In genomic region chr10:102152545-102152890, GRCh38 we compare ENCODE assay signal across 8 cellular contexts. TPM values are rescaled to one million over a fixed set of nuclear protein-coding genes. Genes with fewer than 3 reads are reported as not detected.
DNase-seq lines count a peak whose midpoint lies in the region; ATAC-seq and TF ChIP-seq lines count a peak whose summit lies in the region.

No MANE protein-coding gene starts in this region.

- H4K20me1 ChIP-seq in Karpas-422 (ENCODE audit: insufficient read depth, low read depth, low read length) = no peaks in the 10 kb centered on the region

- H3K9me2 ChIP-seq in Karpas-422 (replicated peaks; ENCODE audit: insufficient read depth, low read length) = no peaks in the 10 kb centered on the region

- H3K4me3 ChIP-seq in BJ (ENCODE audit: low read depth, low read length) (peak overlapping the region; percentile 77), Karpas-422 (ENCODE audit: low read length) (peak overlapping the region; percentile 94)

- DNase-seq in BJ (ENCODE audit: low read depth) = no peak
- peak; percentile 54 for DNase-seq in Karpas-422
- DNase-seq in activated naive CD8-positive, alpha-beta T cell treated with anti-CD3 and anti-CD28 coated beads for 36 hours = peak; percentile 49
- peak; percentile 44 for DNase-seq in iris pigment epithelial cell (ENCODE audit: low read depth)
- DNase-seq in stimulated activated CD4-positive, alpha-beta T cell treated with anti-CD3 and anti-CD28 coated beads, Interleukin-4, amount 100 ng/mL, for 4 hours = peak; percentile 56 to 62
- DNase-seq in NCI-H2196 (lab: John Stamatoyannopoulos, UW; ENCODE audit: unreplicated experiment) = no peak
- no peak for DNase-seq in NCI-H2081 treated with DMSO at 0.1 percent for 48 hours (lab: John Stamatoyannopoulos, UW)

- H3K36me3 ChIP-seq in BJ (ENCODE audit: control insufficient read depth, insufficient read depth, low read length) = peaks cover 20% of the 10 kb centered on the region
- H3K36me3 ChIP-seq in Karpas-422 (ENCODE audit: insufficient read depth, low read length) = peaks cover 6% of the 10 kb centered on the region; the same call in 1 of the 2 replicates

- H3K79me2 ChIP-seq in Karpas-422 (ENCODE audit: low read length) = peaks cover 45% of the 10 kb centered on the region

- no peaks in the 10 kb centered on the region for H3K9me3 ChIP-seq in Karpas-422 (ENCODE audit: low read length)

- no peaks in the 10 kb centered on the region for H3K9me3 Mint-ChIP-seq in activated naive CD8-positive, alpha-beta T cell treated with anti-CD3 and anti-CD28 coated beads for 36 hours

- H3K4me1 Mint-ChIP-seq in activated naive CD8-positive, alpha-beta T cell treated with anti-CD3 and anti-CD28 coated beads for 36 hours = peaks cover 52% of the 10 kb centered on the region

- H3K27me3 Mint-ChIP-seq in activated naive CD8-positive, alpha-beta T cell treated with anti-CD3 and anti-CD28 coated beads for 36 hours = no peaks in the 10 kb centered on the region

- H3K4me3 Mint-ChIP-seq in activated naive CD8-positive, alpha-beta T cell treated with anti-CD3 and anti-CD28 coated beads for 36 hours = peak overlapping the region; percentile 99

- ATAC-seq in GM21390 (IDR thresholded peaks at IDR 0.05; ENCODE audit: unreplicated experiment) = peak; percentile 24

- H3K27ac ChIP-seq in Karpas-422 (ENCODE audit: low read length) = peak overlapping the region; percentile 70

- peak overlapping the region; percentile 99 for H3K27ac Mint-ChIP-seq in activated naive CD8-positive, alpha-beta T cell treated with anti-CD3 and anti-CD28 coated beads for 36 hours

- peaks cover 13% of the 10 kb centered on the region for H3K4me1 ChIP-seq in Karpas-422 (ENCODE audit: low read length)

- H3K4me2 ChIP-seq in Karpas-422 (ENCODE audit: low read depth, low read length, poor library complexity, severe bottlenecking) = peak overlapping the region; percentile 92

- TF ChIP-seq CTCF in BJ (IDR thresholded peaks at IDR 0.05; ENCODE audit: insufficient read depth, low read depth, low read length) = no peak

- H3K36me3 Mint-ChIP-seq in activated naive CD8-positive, alpha-beta T cell treated with anti-CD3 and anti-CD28 coated beads for 36 hours = peaks cover 80% of the 10 kb centered on the region

- POLR2A ChIA-PET in BJ (lab: Charles Lee) = no interaction called here

- peak overlapping the region; percentile 94 for H3K9ac ChIP-seq in Karpas-422 (ENCODE audit: low read length)

- CTCF ChIA-PET in BJ (lab: Yijun Ruan, JAX) = interaction anchor here (0.9 to 2.6 kb wide), 5 partner anchors 17 to 201 kb away, joined by 3 to 7 read pairs (median 3); partner anchors contain the start of gene PPRC1

- H2AFZ ChIP-seq in Karpas-422 (ENCODE audit: low read length) = no peak overlapping the region

- H3K27me3 ChIP-seq in BJ (ENCODE audit: control insufficient read depth, insufficient read depth, low read length) = no peaks in the 10 kb centered on the region
- no peaks in the 10 kb centered on the region for H3K27me3 ChIP-seq in Karpas-422 (ENCODE audit: low read length)

RNA-seq across cellular contexts. Expression of gene NOLC1, which starts 0.3 kb away (rescaled TPM):
- polyA plus RNA-seq in BJ (2011; rRNA removed) = 47.5 and 49.2 TPM in 2 replicates
- polyA minus RNA-seq in BJ (2011; rRNA and poly(A)+ RNA removed) = 12.9 and 19.3 TPM in 2 replicates
- 22.6 and 37.6 TPM in 2 replicates for total RNA-seq in Karpas-422 (2014; rRNA removed; shearing (Covaris generic); ENCODE audit: low replicate concordance)
- 100 to 1,000 TPM; 337 to 346 TPM for total RNA-seq in activated naive CD8-positive, alpha-beta T cell treated with anti-CD3 and anti-CD28 coated beads for 36 hours

RNA-seq across cellular contexts. Expression of gene PPRC1, which starts 19.7 kb away (rescaled TPM):
- polyA plus RNA-seq in BJ (2011; rRNA removed) = 11.0 and 17.3 TPM in 2 replicates
- 25.6 and 28.5 TPM in 2 replicates for polyA minus RNA-seq in BJ (2011; rRNA and poly(A)+ RNA removed)
- total RNA-seq in Karpas-422 (2014; rRNA removed; shearing (Covaris generic); ENCODE audit: low replicate concordance) = 8.6 and 10.2 TPM in 2 replicates
- total RNA-seq in activated naive CD8-positive, alpha-beta T cell treated with anti-CD3 and anti-CD28 coated beads for 36 hours = 100 to 1,000 TPM; 104 to 111 TPM

RNA-seq across cellular contexts. Expression of gene LDB1, which starts 32.4 kb away (rescaled TPM):
- polyA plus RNA-seq in BJ (2011; rRNA removed) = 85.3 and 115 TPM in 2 replicates
- 112 and 166 TPM in 2 replicates for polyA minus RNA-seq in BJ (2011; rRNA and poly(A)+ RNA removed)
- total RNA-seq in Karpas-422 (2014; rRNA removed; shearing (Covaris generic); ENCODE audit: low replicate concordance) = 24.7 and 34.5 TPM in 2 replicates
- 10 to 100 TPM; 68.0 to 71.5 TPM for total RNA-seq in activated naive CD8-positive, alpha-beta T cell treated with anti-CD3 and anti-CD28 coated beads for 36 hours

Comparison
In these comparisons a context has a peak if more than half of its experiments do, and no peak if none do; other contexts are left out.
1. DNase-seq: peak in Karpas-422 (single experiment), activated naive CD8-positive, alpha-beta T cell treated with anti-CD3 and anti-CD28 coated beads for 36 hours (single experiment), iris pigment epithelial cell (single experiment) and stimulated activated CD4-positive, alpha-beta T cell treated with anti-CD3 and anti-CD28 coated beads, Interleukin-4, amount 100 ng/mL, for 4 hours (2 of 2); none in BJ (single experiment), NCI-H2196 (single experiment) and NCI-H2081 treated with DMSO at 0.1 percent for 48 hours (single experiment).